ENCODE assay signal across 1 cellular context in the genomic region with DNA sequence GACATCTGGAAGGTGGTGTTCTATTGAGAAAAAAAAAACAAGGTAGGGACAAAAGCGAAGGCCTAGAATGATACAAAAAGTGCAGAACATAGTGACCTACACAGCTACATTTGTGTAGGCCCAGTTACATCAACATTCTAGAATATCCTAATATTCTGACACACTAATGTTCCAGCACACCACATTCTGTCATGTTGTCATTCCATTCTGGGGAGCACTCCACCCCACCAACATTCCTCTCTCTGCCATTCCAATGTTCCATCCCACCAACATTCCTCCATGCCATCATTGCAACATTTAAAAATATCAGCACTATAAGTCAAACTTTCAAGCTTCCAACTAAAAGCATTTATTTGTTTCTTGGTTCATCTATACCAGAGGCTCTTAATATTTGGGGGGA.
TF ChIP-seq lines count a peak whose summit lies in the region.

No MANE protein-coding gene starts in this region.

TF ChIP-seq in H1, 55 proteins besides CTCF, POLR2A, EP300 and RAD21:
- no peak for TF ChIP-seq TCF12 (IDR thresholded peaks at IDR 0.05; ENCODE audit: low read depth, low read length)
- no peak for TF ChIP-seq KDM4A (IDR thresholded peaks at IDR 0.05; ENCODE audit: low read depth, low read length, severe bottlenecking)
- TF ChIP-seq NRF1 (IDR thresholded peaks at IDR 0.05; ENCODE audit: low read depth, low read length): no peak
- TF ChIP-seq RXRA (IDR thresholded peaks at IDR 0.05; ENCODE audit: insufficient read depth, low read depth, low read length): no peak
- TF ChIP-seq RBBP5 (IDR thresholded peaks at IDR 0.05; ENCODE audit: borderline replicate concordance, low read depth, low read length): no peak
- no peak for TF ChIP-seq ASH2L (IDR thresholded peaks at IDR 0.05; ENCODE audit: low read length)
- TF ChIP-seq POLR2AphosphoS5 (IDR thresholded peaks at IDR 0.05; ENCODE audit: low read depth, low read length): no peak
- TF ChIP-seq HDAC6 (IDR thresholded peaks at IDR 0.05; ENCODE audit: low read depth, low read length): no peak
- no peak for TF ChIP-seq JUN (IDR thresholded peaks at IDR 0.05; ENCODE audit: low read depth, low read length)
- no peak for TF ChIP-seq KDM1A (IDR thresholded peaks at IDR 0.05; ENCODE audit: borderline replicate concordance, low read length)
- TF ChIP-seq SRF (IDR thresholded peaks at IDR 0.05; ENCODE audit: low read depth, low read length): no peak
